ENCODE assay signal across 27 cellular contexts in genomic region chr2:207839575-207839974, GRCh38.
"Had no signal": no experiment of that assay in that cellular context is flagged by ENCODE, and none has a peak within 500 bp of the region (broad histone marks: within the 10 kb centered on the region; RNA-seq: fewer than 3 reads in every experiment).

No MANE protein-coding gene starts in this region.

- H3K27me3 Mint-ChIP-seq: naive B cell had no signal

- H3K4me1 ChIP-seq: testis had no signal

- H3K4me2 ChIP-seq: hepatocyte had no signal

- H3K4me1 Mint-ChIP-seq: naive B cell; natural killer cell; stimulated activated effector memory CD8-positive, alpha-beta T cell treated with anti-CD3 and anti-CD28 coated beads, Interleukin-12 subunit alpha, Interleukin-12 subunit beta, amount 100 ng/mL, for 72 hours had no signal

- H3K79me2 ChIP-seq: hepatocyte had no signal

- FAIRE-seq: pancreas, small intestine had no signal

- H3K4me3 ChIP-seq: hepatocyte, left ventricle myocardium inferior, lung, neural progenitor cell, pancreas, prostate gland, sigmoid colon, spleen, stomach, testis, thyroid gland, transverse colon, upper lobe of left lung, vagina had no signal

- H3K9me3 Mint-ChIP-seq: mesothelial cell of epicardium; naive B cell; natural killer cell; nephron progenitor cell; neural progenitor cell; stimulated activated effector memory CD8-positive, alpha-beta T cell treated with anti-CD3 and anti-CD28 coated beads, Interleukin-12 subunit alpha, Interleukin-12 subunit beta, amount 100 ng/mL, for 72 hours had no signal

- H3K4me3 Mint-ChIP-seq: mesothelial cell of epicardium; naive B cell; natural killer cell; nephron progenitor cell; neural progenitor cell; stimulated activated effector memory CD8-positive, alpha-beta T cell treated with anti-CD3 and anti-CD28 coated beads, Interleukin-12 subunit alpha, Interleukin-12 subunit beta, amount 100 ng/mL, for 72 hours had no signal

- H2AFZ ChIP-seq: hepatocyte, neural progenitor cell had no signal

- H3K27ac ChIP-seq: hepatocyte, left ventricle myocardium inferior, pancreas, prostate gland, sigmoid colon, spleen, stomach, testis, thyroid gland, transverse colon, upper lobe of left lung, vagina had no signal

- ATAC-seq: natural killer cell; pancreas; right cardiac atrium; stimulated activated effector memory CD8-positive, alpha-beta T cell treated with anti-CD3 and anti-CD28 coated beads, Interleukin-12 subunit alpha, Interleukin-12 subunit beta, amount 100 ng/mL, for 72 hours had no signal

- H3K27me3 ChIP-seq: hepatocyte, neural progenitor cell, pancreas, sigmoid colon, spleen, stomach, testis, thyroid gland, transverse colon, upper lobe of left lung, vagina had no signal

- H3K36me3 Mint-ChIP-seq: mesothelial cell of epicardium; naive B cell; natural killer cell; neural progenitor cell; stimulated activated effector memory CD8-positive, alpha-beta T cell treated with anti-CD3 and anti-CD28 coated beads, Interleukin-12 subunit alpha, Interleukin-12 subunit beta, amount 100 ng/mL, for 72 hours had no signal

- H3K27ac Mint-ChIP-seq: natural killer cell; nephron progenitor cell; neural progenitor cell; stimulated activated effector memory CD8-positive, alpha-beta T cell treated with anti-CD3 and anti-CD28 coated beads, Interleukin-12 subunit alpha, Interleukin-12 subunit beta, amount 100 ng/mL, for 72 hours had no signal

- H3K9ac ChIP-seq: neural progenitor cell had no signal

- H3K36me3 ChIP-seq: left ventricle myocardium inferior, neural progenitor cell, pancreas, prostate gland, sigmoid colon, spleen, stomach, thyroid gland, transverse colon, upper lobe of left lung, vagina had no signal

- H3K9me3 ChIP-seq: left ventricle myocardium inferior, pancreas, prostate gland, sigmoid colon, spleen, stomach, testis, thyroid gland, transverse colon, upper lobe of left lung, vagina had no signal

- DNase-seq: islet precursor cell; left ventricle myocardium inferior; mesendoderm; naive B cell; natural killer cell; nephron progenitor cell; pancreas; posterior cingulate gyrus; retina; right cardiac atrium; sigmoid colon; small intestine; spleen; stimulated activated CD4-positive, alpha-beta T cell treated with anti-CD3 and anti-CD28 coated beads, Interleukin-4, amount 100 ng/mL, for 24 hours; stimulated activated naive CD4-positive, alpha-beta T cell; stomach; testis; thyroid gland; transverse colon; upper lobe of left lung had no signal
